Comparison of ENCODE assay signal across 8 cellular contexts in the genomic region with DNA sequence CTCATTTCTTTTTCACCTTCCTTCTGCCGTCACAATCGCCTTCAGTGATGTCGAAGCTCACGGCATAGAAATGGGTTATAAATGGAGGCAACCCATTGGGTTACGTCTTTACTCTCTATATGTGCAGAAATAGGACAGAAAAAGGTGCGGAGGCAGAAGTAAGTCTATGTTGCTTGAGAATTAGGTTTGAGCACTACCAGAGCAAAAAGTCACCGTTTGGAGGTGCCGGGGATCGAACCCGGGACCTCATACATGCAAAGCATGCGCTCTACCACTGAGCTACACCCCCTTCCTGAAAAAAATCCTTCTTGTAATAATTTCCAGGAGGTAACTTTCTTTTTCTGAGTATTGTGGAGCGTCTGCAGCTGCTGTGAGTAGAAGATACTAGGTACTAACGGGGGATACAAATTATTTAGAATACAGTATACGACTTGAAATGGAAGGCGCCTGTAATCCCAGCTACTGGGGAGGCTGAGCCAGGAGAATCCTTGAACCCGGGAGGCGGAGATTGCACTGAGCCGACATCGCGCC.
DNase-seq lines count a peak whose midpoint lies in the region; ATAC-seq, FAIRE-seq and TF ChIP-seq lines count a peak whose summit lies in the region.

No MANE protein-coding gene starts in this region.

- peak overlapping the region; percentile 79 for H3K4me2 ChIP-seq in astrocyte (ENCODE audit: low read length)

- H3K9me3 ChIP-seq in left ventricle myocardium inferior (replicated peaks) (peaks cover 12% of the 10 kb centered on the region), astrocyte (ENCODE audit: insufficient read depth, low read depth, low read length) (no peaks in the 10 kb centered on the region)

- H3K36me3 Mint-ChIP-seq in astrocyte (ENCODE audit: low read depth, unreplicated experiment): no peaks in the 10 kb centered on the region

- no peak overlapping the region for H2AFZ ChIP-seq in astrocyte (ENCODE audit: low read depth, low read length)

- H3K36me3 ChIP-seq in left ventricle myocardium inferior (no peaks in the 10 kb centered on the region), astrocyte (ENCODE audit: insufficient read depth, low read length) (no peaks in the 10 kb centered on the region)

- no peak overlapping the region for H3K9ac ChIP-seq in astrocyte (ENCODE audit: low read length)

- H3K4me1 ChIP-seq in left ventricle myocardium inferior (peaks cover 6% of the 10 kb centered on the region), astrocyte (ENCODE audit: insufficient read depth, low read length) (no peaks in the 10 kb centered on the region)

- intact Hi-C loops in left ventricle myocardium inferior (cut with micrococcal nuclease) (no loop called here), cardiac septum (cut with DNase I) (no loop called here), sciatic nerve (cut with DNase I) (no loop called here)

- H3K4me3 ChIP-seq in left ventricle myocardium inferior (peak overlapping the region; percentile 44), astrocyte (ENCODE audit: insufficient read depth, low read depth, low read length) (peak overlapping the region; percentile 58)

- no peaks in the 10 kb centered on the region for H3K4me1 Mint-ChIP-seq in astrocyte (ENCODE audit: low read depth, unreplicated experiment)

- ATAC-seq in sciatic nerve: no peak
- ATAC-seq in GM18909 (IDR thresholded peaks at IDR 0.05; ENCODE audit: poor library complexity, unreplicated experiment): no peak

- H3K27ac ChIP-seq in left ventricle myocardium inferior (replicated peaks) (no peak overlapping the region), astrocyte (ENCODE audit: low read depth, low read length) (no peak overlapping the region)

- peaks cover 100% of the 10 kb centered on the region for H3K27me3 ChIP-seq in left ventricle myocardium inferior (ENCODE audit: low read depth)
- H3K27me3 ChIP-seq in astrocyte (ENCODE audit: insufficient read depth, low read length): peaks cover 36% of the 10 kb centered on the region

- DNase-seq in left ventricle myocardium inferior: no peak
- no peak for DNase-seq in cardiac septum (ENCODE audit: low spot score)
- DNase-seq in NCI-H82 (lab: John Stamatoyannopoulos, UW): peak; percentile 86
- DNase-seq in astrocyte (ENCODE audit: low read depth): peak; percentile 41
- peak; percentile 5 for DNase-seq in midbrain (lab: John Stamatoyannopoulos, UW)
- no peak for DNase-seq in sciatic nerve (ENCODE audit: low spot score)
- no peak for DNase-seq in NCI-H187 treated with DMSO at 0.1 percent for 48 hours (lab: John Stamatoyannopoulos, UW)

- H3K27ac Mint-ChIP-seq in astrocyte (ENCODE audit: unreplicated experiment): peak overlapping the region; percentile 8

- TF ChIP-seq CTCF in left ventricle myocardium inferior (IDR thresholded peaks at IDR 0.05; ENCODE audit: borderline replicate concordance) (no peak), astrocyte (IDR thresholded peaks at IDR 0.05; ENCODE audit: insufficient read depth, low read depth, low read length) (no peak)

- H3K4me3 Mint-ChIP-seq in astrocyte (ENCODE audit: unreplicated experiment): peak overlapping the region; percentile 87

- H3K27me3 Mint-ChIP-seq in astrocyte (ENCODE audit: low read depth, unreplicated experiment): peaks cover 72% of the 10 kb centered on the region

- H3K79me2 ChIP-seq in astrocyte (ENCODE audit: insufficient read depth, low read length): no peaks in the 10 kb centered on the region

- H4K20me1 ChIP-seq in astrocyte (ENCODE audit: insufficient read depth, low read length): no peaks in the 10 kb centered on the region

- FAIRE-seq in astrocyte (lab: Jason Lieb, UNC): peak; percentile 20

- peaks cover 22% of the 10 kb centered on the region for H3K9me3 Mint-ChIP-seq in astrocyte (ENCODE audit: unreplicated experiment)

Comparison
In these comparisons a context has a peak if more than half of its experiments do, and no peak if none do; other contexts are left out.
1. DNase-seq: peak in NCI-H82 (single experiment), astrocyte (single experiment) and midbrain (single experiment); none in left ventricle myocardium inferior (single experiment), cardiac septum (single experiment), sciatic nerve (single experiment) and NCI-H187 treated with DMSO at 0.1 percent for 48 hours (single experiment).